17 cellular contexts compared by ENCODE assay signal in genomic region chr1:56535949-56536348, GRCh38. TPM values are rescaled to one million over a fixed set of nuclear protein-coding genes. Genes with fewer than 3 reads are reported as not detected.
DNase-seq lines count a peak whose midpoint lies in the region; ATAC-seq lines count a peak whose summit lies in the region.
"Had no signal": no experiment of that assay in that cellular context is flagged by ENCODE, and none has a peak within 500 bp of the region (broad histone marks: within the 10 kb centered on the region; RNA-seq: fewer than 3 reads in every experiment).

No MANE protein-coding gene starts in this region.

- peak; percentile 67 for ATAC-seq in left colon
- no peak for ATAC-seq in HG03342 (IDR thresholded peaks at IDR 0.05; ENCODE audit: unreplicated experiment)

- DNase-seq in DMS53 (lab: John Stamatoyannopoulos, UW): peak; percentile 98
- peak; percentile 97 for DNase-seq in NCI-H2107 treated with DMSO at 0.1 percent for 48 hours (lab: John Stamatoyannopoulos, UW; ENCODE audit: unreplicated experiment)
- DNase-seq in left colon: no peak
- DNase-seq in amniotic stem cell (lab: John Stamatoyannopoulos, UW): no peak
- no peak for DNase-seq in RPMI8226
- DNase-seq in activated CD4-positive, alpha-beta T cell treated with anti-CD3 and anti-CD28 coated beads for 48 hours: no peak
- DNase-seq: activated CD4-positive, alpha-beta T cell treated with anti-CD3 and anti-CD28 coated beads for 1 hour; activated naive CD4-positive, alpha-beta T cell treated with anti-CD3 and anti-CD28 coated beads, Interleukin-2, amount 10 ng/mL, durations not matched to agents 7 days and 5 days; COR-L47; effector CD8-positive, alpha-beta T cell; GF-D8; PC-9; stimulated activated CD4-positive, alpha-beta T cell treated with anti-CD3 and anti-CD28 coated beads, Interleukin-4, amount 100 ng/mL, for 4 hours; T-helper 1 cell had no signal

- intact Hi-C loops in left colon (cut with DNase I, micrococcal nuclease): no loop called here

- peak overlapping the region; percentile 35 for H3K27ac ChIP-seq in cingulate gyrus (ENCODE audit: low read depth, low read length)
- H3K27ac ChIP-seq: breast epithelium, PC-9 had no signal

RNA-seq across cellular contexts. Expression of gene PLPP3, which starts 43.4 kb away (rescaled TPM):
- 10 to 100 TPM; 29.8 to 46.5 TPM for total RNA-seq in left colon

Comparison
In these comparisons a context has a peak if more than half of its experiments do, and no peak if none do; other contexts are left out.
1. DNase-seq: peak in DMS53 (single experiment) and NCI-H2107 treated with DMSO at 0.1 percent for 48 hours (single experiment); none in left colon (0 of 2), amniotic stem cell (single experiment), RPMI8226 (single experiment) and activated CD4-positive, alpha-beta T cell treated with anti-CD3 and anti-CD28 coated beads for 48 hours (single experiment).